ENCODE assay signal across 8 cellular contexts in the genomic region with DNA sequence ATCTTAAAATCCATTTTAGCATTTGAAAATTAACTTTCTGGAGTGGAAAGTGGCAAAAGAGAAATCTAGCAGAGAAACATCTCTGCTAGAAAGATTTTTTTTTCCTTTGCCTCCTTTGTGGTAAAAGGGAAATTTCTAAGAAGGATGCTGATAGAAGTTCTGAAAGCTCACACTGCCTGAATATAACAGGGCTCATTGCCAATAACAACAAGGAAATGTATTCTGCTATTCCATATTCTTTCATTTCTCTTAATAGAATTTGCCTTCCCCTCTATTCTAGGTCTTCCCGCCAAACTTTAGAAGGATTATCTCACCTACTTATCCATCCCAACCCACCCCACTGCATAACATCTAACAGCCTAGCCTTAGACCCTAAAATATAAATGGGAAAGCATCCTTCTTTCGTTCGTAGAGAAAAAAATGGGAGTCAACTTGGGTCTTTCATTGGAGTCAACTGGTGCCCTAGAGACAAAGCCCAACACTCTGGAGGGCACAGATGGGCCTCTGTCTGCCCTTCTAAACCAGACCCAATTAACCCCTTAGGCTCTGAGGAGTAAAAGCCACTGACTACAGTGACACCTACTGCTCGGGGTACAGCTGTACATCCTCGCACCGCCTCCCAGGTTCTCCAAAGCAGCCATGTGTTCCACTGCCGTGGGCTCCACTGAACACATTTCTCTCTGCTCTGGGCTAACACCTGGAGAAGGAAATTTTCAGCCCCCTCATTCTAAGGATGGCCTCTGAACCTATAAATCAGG.
DNase-seq lines count a peak whose midpoint lies in the region; ATAC-seq, FAIRE-seq and TF ChIP-seq lines count a peak whose summit lies in the region.

No MANE protein-coding gene starts in this region.

- peak; percentile 58 for FAIRE-seq in D721Med (lab: Jason Lieb, UNC)

- peak; percentile 80 for TF ChIP-seq CTCF in D721Med (IDR thresholded peaks at IDR 0.05; ENCODE audit: insufficient read depth, missing control alignments)
- TF ChIP-seq CTCF in Peyer's patch (IDR thresholded peaks at IDR 0.05), result peak in 3 of 6 experiments; percentile 38 to 52 (median 47)
- peak; percentile 52 for TF ChIP-seq CTCF in epithelial cell of esophagus (IDR thresholded peaks at IDR 0.05; ENCODE audit: insufficient read depth, low read depth, low read length, missing control alignments)

- H3K27me3 Mint-ChIP-seq in stimulated activated memory B cell treated with anti-CD40 and anti-IgM and Interleukin-4, amounts not matched to agents 10 μg/mL and 1 μg/mL and 100 μg/mL, for 72 hours, result peaks cover 69% of the 10 kb centered on the region

- H3K4me3 ChIP-seq in Peyer's patch (peak overlapping the region in 1 of 4 donors; percentile 46), epithelial cell of esophagus (ENCODE audit: low read length) (no peak overlapping the region)

- no peak for TF ChIP-seq POLR2A in Peyer's patch (IDR thresholded peaks at IDR 0.05)

- no peaks in the 10 kb centered on the region for H3K36me3 Mint-ChIP-seq in stimulated activated memory B cell treated with anti-CD40 and anti-IgM and Interleukin-4, amounts not matched to agents 10 μg/mL and 1 μg/mL and 100 μg/mL, for 72 hours

- peaks cover 0 to 36% (median 1%) of the 10 kb centered on the region in 4 donors for H3K4me1 ChIP-seq in Peyer's patch

- DNase-seq in D721Med (ENCODE audit: insufficient read length, low spot score), result no peak
- DNase-seq in HT1080 (ENCODE audit: low read depth), result peak; percentile 54
- no peak for DNase-seq in Peyer's patch
- peak; percentile 41 for DNase-seq in epithelial cell of esophagus (ENCODE audit: low read depth)
- DNase-seq in pons (ENCODE audit: low spot score), result peak; percentile 63
- DNase-seq in AML-193 (lab: John Stamatoyannopoulos, UW), result no peak
- DNase-seq in NCI-H187 (lab: John Stamatoyannopoulos, UW), result no peak

- no peak for ATAC-seq in stimulated activated memory B cell treated with anti-CD40 and anti-IgM and Interleukin-4, amounts not matched to agents 10 μg/mL and 1 μg/mL and 100 μg/mL, for 72 hours

- H3K9me3 ChIP-seq in Peyer's patch, result no peaks in the 10 kb centered on the region

- H3K36me3 ChIP-seq in Peyer's patch, result no peaks in the 10 kb centered on the region

- no peaks in the 10 kb centered on the region for H3K27me3 ChIP-seq in Peyer's patch

- H3K4me3 Mint-ChIP-seq in stimulated activated memory B cell treated with anti-CD40 and anti-IgM and Interleukin-4, amounts not matched to agents 10 μg/mL and 1 μg/mL and 100 μg/mL, for 72 hours, result no peak overlapping the region

- H3K27ac ChIP-seq in Peyer's patch, result peak overlapping the region in 3 of 4 donors; percentile 49 to 84 (median 70)

- H3K27ac Mint-ChIP-seq in stimulated activated memory B cell treated with anti-CD40 and anti-IgM and Interleukin-4, amounts not matched to agents 10 μg/mL and 1 μg/mL and 100 μg/mL, for 72 hours, result no peak overlapping the region

- no peaks in the 10 kb centered on the region for H3K9me3 Mint-ChIP-seq in stimulated activated memory B cell treated with anti-CD40 and anti-IgM and Interleukin-4, amounts not matched to agents 10 μg/mL and 1 μg/mL and 100 μg/mL, for 72 hours

- peaks cover 32% of the 10 kb centered on the region for H3K4me1 Mint-ChIP-seq in stimulated activated memory B cell treated with anti-CD40 and anti-IgM and Interleukin-4, amounts not matched to agents 10 μg/mL and 1 μg/mL and 100 μg/mL, for 72 hours

Comparison
In these comparisons a context has a peak if more than half of its experiments do, and no peak if none do; other contexts are left out.
1. DNase-seq: peak in HT1080 (single experiment), epithelial cell of esophagus (single experiment) and pons (single experiment); none in D721Med (single experiment), Peyer's patch (0 of 3), AML-193 (0 of 2) and NCI-H187 (0 of 2).